In genomic region chr17:5077275-5077674, GRCh38 we compare ENCODE assay signal across 9 cellular contexts. TPM values are rescaled to one million over a fixed set of nuclear protein-coding genes. Genes with fewer than 3 reads are reported as not detected.
A peak's percentile ranks its signal among the peaks of the same experiment; 100 is the strongest.
DNase-seq lines count a peak whose midpoint lies in the region; ATAC-seq and TF ChIP-seq lines count a peak whose summit lies in the region.
"Not testable (repeated sequence)": the region's sequence is repeated elsewhere in the genome, so short reads cannot be mapped to it uniquely, and the experiment has no call there.
"Had no signal": no experiment of that assay in that cellular context is flagged by ENCODE, and none has a peak within 500 bp of the region (broad histone marks: within the 10 kb centered on the region; RNA-seq: fewer than 3 reads in every experiment).

No MANE protein-coding gene starts in this region.

- not testable (repeated sequence) for H3K27me3 Mint-ChIP-seq in Caco-2 (ENCODE audit: insufficient read depth, unreplicated experiment); activated T-helper 2 cell treated with anti-CD3 and anti-CD28 coated beads, Interferon-gamma antibody, Interleukin-2, Interleukin-4, amounts not matched to agents 10 μg/mL and 5 μg/mL and 100 μg/mL, durations not matched to agents 14 hours and 24 hours and 36 hours (ENCODE audit: low read depth); natural killer cell treated with Interleukin-12 subunit alpha and Interleukin-12 subunit beta and Interleukin-15 and Interleukin-18, amount 100 ng/mL, for 72 hours; stimulated activated naive CD8-positive, alpha-beta T cell treated with anti-CD3 and anti-CD28 coated beads, Interleukin-15, amount 100 ng/mL, for 72 hours
- H3K27me3 Mint-ChIP-seq in immature natural killer cell (ENCODE audit: low read depth in 3 of 3), result peaks cover 5 to 12% (median 10%) of the 10 kb centered on the region in 3 donors

- not testable (repeated sequence) for H3K27me3 ChIP-seq in Caco-2 (replicated peaks; ENCODE audit: control insufficient read depth, insufficient read depth, low read length)

- H3K27ac Mint-ChIP-seq in Caco-2 (ENCODE audit: unreplicated experiment), result not testable (repeated sequence)
- H3K27ac Mint-ChIP-seq in activated T-helper 2 cell treated with anti-CD3 and anti-CD28 coated beads, Interferon-gamma antibody, Interleukin-2, Interleukin-4, amounts not matched to agents 10 μg/mL and 5 μg/mL and 100 μg/mL, durations not matched to agents 14 hours and 24 hours and 36 hours, result peak overlapping the region; percentile 89
- H3K27ac Mint-ChIP-seq in immature natural killer cell, result peak overlapping the region in 5 of 6 donors; percentile 87 to 98 (median 96)
- H3K27ac Mint-ChIP-seq in natural killer cell treated with Interleukin-12 subunit alpha and Interleukin-12 subunit beta and Interleukin-15 and Interleukin-18, amount 100 ng/mL, for 72 hours, result peak overlapping the region; percentile 47 to 91
- peak overlapping the region in 1 of 2 donors; percentile 97 for H3K27ac Mint-ChIP-seq in stimulated activated naive CD8-positive, alpha-beta T cell treated with anti-CD3 and anti-CD28 coated beads, Interleukin-15, amount 100 ng/mL, for 72 hours

- not testable (repeated sequence) for H3K4me1 Mint-ChIP-seq in Caco-2 (ENCODE audit: low read depth, unreplicated experiment)
- H3K4me1 Mint-ChIP-seq in activated T-helper 2 cell treated with anti-CD3 and anti-CD28 coated beads, Interferon-gamma antibody, Interleukin-2, Interleukin-4, amounts not matched to agents 10 μg/mL and 5 μg/mL and 100 μg/mL, durations not matched to agents 14 hours and 24 hours and 36 hours (ENCODE audit: low read depth), result peaks cover 14% of the 10 kb centered on the region
- H3K4me1 Mint-ChIP-seq in immature natural killer cell, result peaks cover 31 to 35% of the 10 kb centered on the region in 2 donors
- peaks cover 21 to 23% of the 10 kb centered on the region in 2 donors for H3K4me1 Mint-ChIP-seq in natural killer cell treated with Interleukin-12 subunit alpha and Interleukin-12 subunit beta and Interleukin-15 and Interleukin-18, amount 100 ng/mL, for 72 hours (ENCODE audit: low read depth in 2 of 2)
- peaks cover 30% of the 10 kb centered on the region for H3K4me1 Mint-ChIP-seq in stimulated activated naive CD8-positive, alpha-beta T cell treated with anti-CD3 and anti-CD28 coated beads, Interleukin-15, amount 100 ng/mL, for 72 hours

- peak overlapping the region; percentile 74; the same call in 1 of the 2 replicates for H3K4me3 ChIP-seq in Caco-2 (ENCODE audit: low read depth, low read length)
- H3K4me3 ChIP-seq in coronary artery, result peak overlapping the region; percentile 93

- H3K36me3 ChIP-seq in Caco-2 (ENCODE audit: control insufficient read depth, insufficient read depth, low read length), result not testable (repeated sequence)

- H3K4me3 Mint-ChIP-seq in Caco-2 (ENCODE audit: unreplicated experiment) (peak overlapping the region; percentile 93), immature natural killer cell (peak overlapping the region; percentile 91 to 97 (median 93))
- H3K4me3 Mint-ChIP-seq in activated T-helper 2 cell treated with anti-CD3 and anti-CD28 coated beads, Interferon-gamma antibody, Interleukin-2, Interleukin-4, amounts not matched to agents 10 μg/mL and 5 μg/mL and 100 μg/mL, durations not matched to agents 14 hours and 24 hours and 36 hours (ENCODE audit: low read depth), result peak overlapping the region; percentile 86
- peak overlapping the region; percentile 84 for H3K4me3 Mint-ChIP-seq in natural killer cell treated with Interleukin-12 subunit alpha and Interleukin-12 subunit beta and Interleukin-15 and Interleukin-18, amount 100 ng/mL, for 72 hours
- peak overlapping the region; percentile 86 to 99 for H3K4me3 Mint-ChIP-seq in stimulated activated naive CD8-positive, alpha-beta T cell treated with anti-CD3 and anti-CD28 coated beads, Interleukin-15, amount 100 ng/mL, for 72 hours

- TF ChIP-seq CTCF in Caco-2 (IDR thresholded peaks at IDR 0.05; ENCODE audit: insufficient read depth in 1 of 2, low read depth in 1 of 2, low read length in 1 of 2, severe bottlenecking in 1 of 2, unreplicated experiment in 1 of 2); VCaP (conservative IDR thresholded peaks at IDR 0.05); coronary artery (IDR thresholded peaks at IDR 0.05): not testable (repeated sequence)

- intact Hi-C loops in Caco-2 (cut with micrococcal nuclease; ENCODE audit: unreplicated experiment); activated T-helper 2 cell treated with anti-CD3 and anti-CD28 coated beads, Interferon-gamma antibody, Interleukin-2, Interleukin-4, amounts not matched to agents 10 μg/mL and 5 μg/mL and 100 μg/mL, durations not matched to agents 14 hours and 24 hours and 36 hours (cut with micrococcal nuclease): not testable (repeated sequence)

- ATAC-seq in natural killer cell treated with Interleukin-12 subunit alpha and Interleukin-12 subunit beta and Interleukin-15 and Interleukin-18, amount 100 ng/mL, for 72 hours; stimulated activated naive CD8-positive, alpha-beta T cell treated with anti-CD3 and anti-CD28 coated beads, Interleukin-15, amount 100 ng/mL, for 72 hours: not testable (repeated sequence)

- peaks cover 11% of the 10 kb centered on the region for H3K4me1 ChIP-seq in Caco-2

- H3K9me3 Mint-ChIP-seq in Caco-2 (ENCODE audit: unreplicated experiment); immature natural killer cell; natural killer cell treated with Interleukin-12 subunit alpha and Interleukin-12 subunit beta and Interleukin-15 and Interleukin-18, amount 100 ng/mL, for 72 hours; stimulated activated naive CD8-positive, alpha-beta T cell treated with anti-CD3 and anti-CD28 coated beads, Interleukin-15, amount 100 ng/mL, for 72 hours: not testable (repeated sequence)
- H3K9me3 Mint-ChIP-seq in activated T-helper 2 cell treated with anti-CD3 and anti-CD28 coated beads, Interferon-gamma antibody, Interleukin-2, Interleukin-4, amounts not matched to agents 10 μg/mL and 5 μg/mL and 100 μg/mL, durations not matched to agents 14 hours and 24 hours and 36 hours, result peaks cover 29% of the 10 kb centered on the region

- CTCF ChIA-PET in Caco-2 (lab: Charles Lee), result not testable (repeated sequence)

- H3K27ac ChIP-seq in VCaP (peak overlapping the region; percentile 79), coronary artery (peak overlapping the region in 1 of 2 donors; percentile 87)

- DNase-seq in Caco-2; activated T-helper 2 cell treated with anti-CD3 and anti-CD28 coated beads, Interferon-gamma antibody, Interleukin-2, Interleukin-4, amounts not matched to agents 10 μg/mL and 5 μg/mL and 100 μg/mL, durations not matched to agents 14 hours and 24 hours and 36 hours (ENCODE audit: low spot score); coronary artery (ENCODE audit: low spot score); immature natural killer cell; natural killer cell treated with Interleukin-12 subunit alpha and Interleukin-12 subunit beta and Interleukin-15 and Interleukin-18, amount 100 ng/mL, for 72 hours (ENCODE audit: low spot score); stimulated activated naive CD8-positive, alpha-beta T cell treated with anti-CD3 and anti-CD28 coated beads, Interleukin-15, amount 100 ng/mL, for 72 hours: not testable (repeated sequence)

- not testable (repeated sequence) for H3K9me3 ChIP-seq in Caco-2

- peaks cover 37% of the 10 kb centered on the region for H3K36me3 Mint-ChIP-seq in Caco-2 (ENCODE audit: insufficient read depth, unreplicated experiment)
- H3K36me3 Mint-ChIP-seq in activated T-helper 2 cell treated with anti-CD3 and anti-CD28 coated beads, Interferon-gamma antibody, Interleukin-2, Interleukin-4, amounts not matched to agents 10 μg/mL and 5 μg/mL and 100 μg/mL, durations not matched to agents 14 hours and 24 hours and 36 hours (ENCODE audit: low read depth), result peaks cover 25% of the 10 kb centered on the region
- H3K36me3 Mint-ChIP-seq in immature natural killer cell; natural killer cell treated with Interleukin-12 subunit alpha and Interleukin-12 subunit beta and Interleukin-15 and Interleukin-18, amount 100 ng/mL, for 72 hours: not testable (repeated sequence)

- not testable (repeated sequence) for BruUV-seq in Caco-2 (replicated peaks; lab: Mats Ljungman, UMichigan)

- POLR2A ChIA-PET in Caco-2 (lab: Charles Lee), result not testable (repeated sequence)

RNA-seq across cellular contexts. Expression of gene ZFP3, which starts 1.0 kb away (rescaled TPM):
- total RNA-seq in Caco-2 (2022), result 3.6 and 3.7 TPM in 2 replicates
- total RNA-seq in activated T-helper 2 cell treated with anti-CD3 and anti-CD28 coated beads, Interferon-gamma antibody, Interleukin-2, Interleukin-4, amounts not matched to agents 10 μg/mL and 5 μg/mL and 100 μg/mL, durations not matched to agents 14 hours and 24 hours and 36 hours, result 1.4 and 1.9 TPM in 2 replicates
- under 1 TPM in 2 of 3 donors, not detected in 1; 0.51 to 0.61 TPM for polyA plus RNA-seq in immature natural killer cell
- 1 to 10 TPM; 2.0 to 4.9 TPM for total RNA-seq in natural killer cell treated with Interleukin-12 subunit alpha and Interleukin-12 subunit beta and Interleukin-15 and Interleukin-18, amount 100 ng/mL, for 72 hours

RNA-seq across cellular contexts. Expression of gene ZNF232, which starts 34.4 kb away (rescaled TPM):
- 7.5 and 9.1 TPM in 2 replicates for total RNA-seq in Caco-2 (2022)
- 12.4 and 16.5 TPM in 2 replicates for total RNA-seq in activated T-helper 2 cell treated with anti-CD3 and anti-CD28 coated beads, Interferon-gamma antibody, Interleukin-2, Interleukin-4, amounts not matched to agents 10 μg/mL and 5 μg/mL and 100 μg/mL, durations not matched to agents 14 hours and 24 hours and 36 hours
- polyA plus RNA-seq in immature natural killer cell, result 1 to 10 TPM; 1.8 to 9.8 (median 4.4) TPM
- 10 to 100 TPM; 14.0 to 15.1 TPM for total RNA-seq in natural killer cell treated with Interleukin-12 subunit alpha and Interleukin-12 subunit beta and Interleukin-15 and Interleukin-18, amount 100 ng/mL, for 72 hours

RNA-seq across cellular contexts. Expression of gene USP6, which starts 38.6 kb away (rescaled TPM):
- total RNA-seq in Caco-2 (2022), result 0.16 and 0.21 TPM in 2 replicates
- total RNA-seq in activated T-helper 2 cell treated with anti-CD3 and anti-CD28 coated beads, Interferon-gamma antibody, Interleukin-2, Interleukin-4, amounts not matched to agents 10 μg/mL and 5 μg/mL and 100 μg/mL, durations not matched to agents 14 hours and 24 hours and 36 hours, result 0.07 TPM in 1 of 2 replicates, not detected in the other
- under 1 TPM; 0.03 to 0.12 (median 0.03) TPM for polyA plus RNA-seq in immature natural killer cell
- total RNA-seq in natural killer cell treated with Interleukin-12 subunit alpha and Interleukin-12 subunit beta and Interleukin-15 and Interleukin-18, amount 100 ng/mL, for 72 hours, result under 1 TPM; 0.06 to 0.21 TPM

RNA-seq across cellular contexts. Expression of gene SLC52A1, which starts 42.0 kb away (rescaled TPM):
- not detected in 2 replicates for total RNA-seq in Caco-2 (2022)
- total RNA-seq in activated T-helper 2 cell treated with anti-CD3 and anti-CD28 coated beads, Interferon-gamma antibody, Interleukin-2, Interleukin-4, amounts not matched to agents 10 μg/mL and 5 μg/mL and 100 μg/mL, durations not matched to agents 14 hours and 24 hours and 36 hours, result 0.14 TPM in 2 replicates
- not detected for polyA plus RNA-seq in immature natural killer cell
- total RNA-seq in natural killer cell treated with Interleukin-12 subunit alpha and Interleukin-12 subunit beta and Interleukin-15 and Interleukin-18, amount 100 ng/mL, for 72 hours, result not detected
- total RNA-seq: occipital lobe, sciatic nerve had no signal
